ENCODE assay signal across 22 cellular contexts in genomic region chr2:106078091-106078490, GRCh38.
DNase-seq lines count a peak whose midpoint lies in the region; FAIRE-seq and TF ChIP-seq lines count a peak whose summit lies in the region.
"Had no signal": no experiment of that assay in that cellular context is flagged by ENCODE, and none has a peak within 500 bp of the region (broad histone marks: within the 10 kb centered on the region; RNA-seq: fewer than 3 reads in every experiment).

No MANE protein-coding gene starts in this region.

- no peaks in the 10 kb centered on the region for H4K20me1 ChIP-seq in astrocyte (ENCODE audit: insufficient read depth, low read length)

- CTCF ChIA-PET in activated naive CD4-positive, alpha-beta T cell treated with anti-CD3 and anti-CD28 coated beads for 36 hours (lab: Charles Lee): interaction anchor here (0.9 to 1.2 kb wide), 2 partner anchors 9 to 145 kb away, joined by 3 read pairs; no protein-coding TSS in a partner anchor

- no peaks in the 10 kb centered on the region for H3K36me3 ChIP-seq in astrocyte (ENCODE audit: insufficient read depth, low read length)
- H3K36me3 ChIP-seq: MG63 had no signal

- H2AFZ ChIP-seq in astrocyte (ENCODE audit: low read depth, low read length): no peak overlapping the region
- H2AFZ ChIP-seq: PC-9 had no signal

- DNase-seq in activated naive CD4-positive, alpha-beta T cell treated with anti-CD3 and anti-CD28 coated beads for 36 hours: no peak
- no peak for DNase-seq in activated naive CD4-positive, alpha-beta T cell (lab: John Stamatoyannopoulos, UW)
- DNase-seq in Jurkat, Clone E6-1 (ENCODE audit: low read depth, low spot score): peak; percentile 57
- DNase-seq in astrocyte (ENCODE audit: low read depth): no peak
- no peak for DNase-seq in progenitor cell of endocrine pancreas (ENCODE audit: low spot score, unreplicated experiment)
- DNase-seq in DMS153 treated with DMSO at 0.1 percent for 48 hours (lab: John Stamatoyannopoulos, UW; ENCODE audit: unreplicated experiment): no peak
- no peak for DNase-seq in NK-92 (lab: John Stamatoyannopoulos, UW; ENCODE audit: unreplicated experiment)
- DNase-seq in SHP77 (lab: John Stamatoyannopoulos, UW): no peak
- DNase-seq: C1 segment of cervical spinal cord, Caco-2, DMS53, HFFc6, MG63, NCI-H1092, NCI-H146, NCI-H2081 treated with DMSO at 0.1 percent for 48 hours, NCI-H510A, NCI-H82, PC-9 had no signal

- no peaks in the 10 kb centered on the region for H3K9me3 Mint-ChIP-seq in activated naive CD4-positive, alpha-beta T cell treated with anti-CD3 and anti-CD28 coated beads for 36 hours
- H3K9me3 Mint-ChIP-seq in astrocyte (ENCODE audit: unreplicated experiment): no peaks in the 10 kb centered on the region
- no peaks in the 10 kb centered on the region for H3K9me3 Mint-ChIP-seq in progenitor cell of endocrine pancreas (ENCODE audit: low read depth)
- H3K9me3 Mint-ChIP-seq: HFFc6 had no signal

- no peak overlapping the region for H3K9ac ChIP-seq in astrocyte (ENCODE audit: low read length)
- H3K9ac ChIP-seq: KMS-11 had no signal

- peak overlapping the region; percentile 57 for H3K4me3 Mint-ChIP-seq in activated naive CD4-positive, alpha-beta T cell treated with anti-CD3 and anti-CD28 coated beads for 36 hours
- H3K4me3 Mint-ChIP-seq in astrocyte (ENCODE audit: unreplicated experiment): no peak overlapping the region
- no peak overlapping the region for H3K4me3 Mint-ChIP-seq in progenitor cell of endocrine pancreas (ENCODE audit: low read depth)
- H3K4me3 Mint-ChIP-seq: HFFc6 had no signal

- no peaks in the 10 kb centered on the region for H3K79me2 ChIP-seq in astrocyte (ENCODE audit: insufficient read depth, low read length)

- no peak overlapping the region for H3K4me2 ChIP-seq in astrocyte (ENCODE audit: low read length)
- H3K4me2 ChIP-seq: KMS-11, PC-9 had no signal

- H3K4me3 ChIP-seq in Jurkat, Clone E6-1 (ENCODE audit: low read length): no peak overlapping the region
- no peak overlapping the region for H3K4me3 ChIP-seq in astrocyte (ENCODE audit: insufficient read depth, low read depth, low read length)
- H3K4me3 ChIP-seq: MG63, PC-9 had no signal

- no peaks in the 10 kb centered on the region for H3K36me3 Mint-ChIP-seq in activated naive CD4-positive, alpha-beta T cell treated with anti-CD3 and anti-CD28 coated beads for 36 hours (ENCODE audit: low read depth)
- H3K36me3 Mint-ChIP-seq in astrocyte (ENCODE audit: low read depth, unreplicated experiment): no peaks in the 10 kb centered on the region
- H3K36me3 Mint-ChIP-seq in progenitor cell of endocrine pancreas (ENCODE audit: insufficient read depth): no peaks in the 10 kb centered on the region

- no peaks in the 10 kb centered on the region for H3K4me1 ChIP-seq in astrocyte (ENCODE audit: insufficient read depth, low read length)
- H3K4me1 ChIP-seq: Caco-2 had no signal

- intact Hi-C loops in activated naive CD4-positive, alpha-beta T cell treated with anti-CD3 and anti-CD28 coated beads for 36 hours (cut with micrococcal nuclease): no loop called here

- FAIRE-seq in astrocyte (lab: Jason Lieb, UNC): no peak
- FAIRE-seq: GM19239, HepG2 had no signal

- TF ChIP-seq CTCF in astrocyte (IDR thresholded peaks at IDR 0.05; ENCODE audit: insufficient read depth, low read depth, low read length) (no peak), progenitor cell of endocrine pancreas (IDR thresholded peaks at IDR 0.05; ENCODE audit: unreplicated experiment) (no peak)

- no peaks in the 10 kb centered on the region for H3K27me3 ChIP-seq in astrocyte (ENCODE audit: insufficient read depth, low read length)
- H3K27me3 ChIP-seq: MG63 had no signal

- no peaks in the 10 kb centered on the region for H3K27me3 Mint-ChIP-seq in activated naive CD4-positive, alpha-beta T cell treated with anti-CD3 and anti-CD28 coated beads for 36 hours (ENCODE audit: low read depth)
- peaks cover 3% of the 10 kb centered on the region for H3K27me3 Mint-ChIP-seq in astrocyte (ENCODE audit: low read depth, unreplicated experiment)
- H3K27me3 Mint-ChIP-seq in progenitor cell of endocrine pancreas: no peaks in the 10 kb centered on the region

- H3K27ac Mint-ChIP-seq in activated naive CD4-positive, alpha-beta T cell treated with anti-CD3 and anti-CD28 coated beads for 36 hours: peak overlapping the region; percentile 40
- H3K27ac Mint-ChIP-seq in astrocyte (ENCODE audit: unreplicated experiment): peak overlapping the region; percentile 30
- peak overlapping the region; percentile 35 for H3K27ac Mint-ChIP-seq in progenitor cell of endocrine pancreas
- H3K27ac Mint-ChIP-seq: HFFc6 had no signal

- no peaks in the 10 kb centered on the region for H3K9me3 ChIP-seq in astrocyte (ENCODE audit: insufficient read depth, low read depth, low read length)
- H3K9me3 ChIP-seq: Caco-2, MG63 had no signal

- no peak overlapping the region for H3K27ac ChIP-seq in astrocyte (ENCODE audit: low read depth, low read length)
- H3K27ac ChIP-seq: KMS-11, PC-9 had no signal

- peaks cover 41% of the 10 kb centered on the region for H3K4me1 Mint-ChIP-seq in activated naive CD4-positive, alpha-beta T cell treated with anti-CD3 and anti-CD28 coated beads for 36 hours (ENCODE audit: low read depth)
- H3K4me1 Mint-ChIP-seq in astrocyte (ENCODE audit: low read depth, unreplicated experiment) (peaks cover 5% of the 10 kb centered on the region), progenitor cell of endocrine pancreas (ENCODE audit: low read depth) (peaks cover 2% of the 10 kb centered on the region)
